ENCODE assay signal across 8 cellular contexts in the genomic region with DNA sequence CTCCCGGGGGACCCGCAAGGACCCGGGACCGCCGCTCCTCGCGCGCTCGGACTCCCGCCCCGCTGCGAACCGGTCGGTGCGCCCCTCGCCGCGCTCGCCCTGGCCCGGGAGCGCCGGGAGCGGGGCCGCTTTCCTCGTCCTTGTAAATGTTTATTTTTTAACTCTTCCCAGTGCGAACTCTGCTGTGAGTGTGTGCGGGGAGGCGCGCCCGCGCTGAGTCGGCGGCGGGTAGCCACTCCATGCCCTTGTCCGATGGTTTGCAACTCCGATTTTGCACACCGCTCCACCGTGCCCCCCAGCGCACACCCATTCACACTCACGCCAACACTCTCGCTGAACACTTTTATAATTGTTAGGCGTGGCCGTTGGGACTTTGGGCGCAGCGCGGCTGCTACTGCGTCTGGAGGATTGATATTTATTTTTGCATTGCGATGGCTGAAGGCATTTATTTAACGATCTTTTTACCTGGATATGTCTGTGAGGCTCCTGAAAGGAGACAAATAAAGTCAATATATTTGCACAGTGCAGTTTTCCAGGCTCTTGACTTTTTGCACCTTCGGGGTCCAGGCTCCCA. TPM values are rescaled to one million over a fixed set of nuclear protein-coding genes. Genes with fewer than 3 reads are reported as not detected.
DNase-seq lines count a peak whose midpoint lies in the region; ATAC-seq and TF ChIP-seq lines count a peak whose summit lies in the region.

No MANE protein-coding gene starts in this region.

- CTCF ChIA-PET in GM10248 (lab: Yijun Ruan, JAX) = interaction anchor here (4.0 kb wide), 1 partner anchor 54 kb away, joined by 13 read pairs; no protein-coding TSS in a partner anchor

- no peak for TF ChIP-seq CTCF in GM13977 (IDR thresholded peaks at IDR 0.05; ENCODE audit: extremely low read depth, insufficient read depth, missing control alignments)
- TF ChIP-seq CTCF in parathyroid adenoma (IDR thresholded peaks at IDR 0.05) = no peak
- no peak for TF ChIP-seq CTCF in GM10248 (IDR thresholded peaks at IDR 0.05; ENCODE audit: control extremely low read depth, extremely low read depth, low read depth, missing control alignments)

- POLR2A ChIA-PET in GM10248 (lab: Yijun Ruan, JAX) = no interaction called here

- H3K27me3 ChIP-seq in SJCRH30 = peaks cover 10% of the 10 kb centered on the region; the same call in 1 of the 2 replicates
- no peaks in the 10 kb centered on the region for H3K27me3 ChIP-seq in parathyroid adenoma (ENCODE audit: control insufficient read depth, insufficient read depth, low read length)

- DNase-seq in GM13977 (ENCODE audit: low spot score) (peak; percentile 41), SJCRH30 (peak; percentile 31 to 41), erythroblast (lab: John Stamatoyannopoulos, UW) (peak; percentile 34 to 37), SW 1271 (lab: John Stamatoyannopoulos, UW) (no peak), GM10248 (ENCODE audit: extremely low spot score) (no peak), MV-4-11 (lab: John Stamatoyannopoulos, UW) (no peak)

- H3K36me3 ChIP-seq in SJCRH30 (no peaks in the 10 kb centered on the region), parathyroid adenoma (ENCODE audit: control insufficient read depth, insufficient read depth, low read length) (no peaks in the 10 kb centered on the region)

- H3K4me1 ChIP-seq in SJCRH30 (no peaks in the 10 kb centered on the region), parathyroid adenoma (no peaks in the 10 kb centered on the region)

- ATAC-seq in HG02840 (IDR thresholded peaks at IDR 0.05; ENCODE audit: low FRiP score, unreplicated experiment) = no peak

- in situ Hi-C loops in GM13977 (cut with MboI; ENCODE audit: low pct_unique_long_range_greater_than_20kb, low sequenced_read_pairs, unreplicated experiment) = no loop called here

- peak overlapping the region; percentile 57 for H3K4me2 ChIP-seq in parathyroid adenoma (ENCODE audit: low read length)

- H3K79me2 ChIP-seq in parathyroid adenoma = no peaks in the 10 kb centered on the region

- no peak for TF ChIP-seq POLR2A in erythroblast (IDR thresholded peaks at IDR 0.05; ENCODE audit: low read length)

- H3K9me3 ChIP-seq in SJCRH30 (replicated peaks) = no peaks in the 10 kb centered on the region
- no peaks in the 10 kb centered on the region for H3K9me3 ChIP-seq in parathyroid adenoma (ENCODE audit: control insufficient read depth, low read length)

- H3K4me3 ChIP-seq in SJCRH30 (peak overlapping the region; percentile 67), parathyroid adenoma (ENCODE audit: low read depth, low read length) (peak overlapping the region; percentile 42)

- H3K27ac ChIP-seq in SJCRH30 (no peak overlapping the region), parathyroid adenoma (no peak overlapping the region)

- no peak overlapping the region for H2AFZ ChIP-seq in parathyroid adenoma

- H3K9ac ChIP-seq in parathyroid adenoma = no peak overlapping the region

RNA-seq across cellular contexts. Expression of a gene that starts 1.0 kb away (rescaled TPM):
- 2.1 and 3.4 TPM in 2 replicates for total RNA-seq in SJCRH30 (2014; rRNA removed; shearing (Covaris generic))

Comparison
In these comparisons a context has a peak if more than half of its experiments do, and no peak if none do; other contexts are left out.
1. DNase-seq: peak in GM13977 (single experiment), SJCRH30 (2 of 2) and erythroblast (2 of 2); none in SW 1271 (0 of 2), GM10248 (single experiment) and MV-4-11 (single experiment).